In genomic region chr13:30679483-30680330, GRCh38 we compare ENCODE assay signal across 8 cellular contexts. TPM values are rescaled to one million over a fixed set of nuclear protein-coding genes. Genes with fewer than 3 reads are reported as not detected.
DNase-seq lines count a peak whose midpoint lies in the region; ATAC-seq and TF ChIP-seq lines count a peak whose summit lies in the region.

No MANE protein-coding gene starts in this region.

- H4K20me1 ChIP-seq in Loucy (ENCODE audit: insufficient read depth, low read length, poor library complexity, severe bottlenecking): no peaks in the 10 kb centered on the region

- H3K4me2 ChIP-seq in Loucy (ENCODE audit: low read depth, low read length, poor library complexity, severe bottlenecking): no peak overlapping the region

- TF ChIP-seq POLR2A in esophagus squamous epithelium (IDR thresholded peaks at IDR 0.05): no peak

- no peaks in the 10 kb centered on the region for H3K79me2 ChIP-seq in Loucy (ENCODE audit: insufficient read depth, low read length)

- H3K36me3 ChIP-seq in Loucy (ENCODE audit: insufficient read depth, low read length) (no peaks in the 10 kb centered on the region), WERI-Rb-1 (no peaks in the 10 kb centered on the region), esophagus squamous epithelium (no peaks in the 10 kb centered on the region), neutrophil (no peaks in the 10 kb centered on the region)

- H3K9me3 ChIP-seq in Loucy (ENCODE audit: insufficient read depth, low read depth, low read length) (no peaks in the 10 kb centered on the region), WERI-Rb-1 (ENCODE audit: severe bottlenecking) (no peaks in the 10 kb centered on the region), esophagus squamous epithelium (no peaks in the 10 kb centered on the region), neutrophil (no peaks in the 10 kb centered on the region)

- H3K4me1 ChIP-seq in Loucy (ENCODE audit: insufficient read depth, low read length, poor library complexity, severe bottlenecking) (peaks cover 12% of the 10 kb centered on the region), esophagus squamous epithelium (no peaks in the 10 kb centered on the region), neutrophil (ENCODE audit: control insufficient read depth in 1 of 2, insufficient read depth in 1 of 2, low read depth in 1 of 2, low read length in 1 of 2) (peaks cover 15 to 32% of the 10 kb centered on the region in 2 experiments)

- no peak overlapping the region for H3K4me3 ChIP-seq in Loucy (ENCODE audit: low read length, poor library complexity, severe bottlenecking)
- H3K4me3 ChIP-seq in WERI-Rb-1 (ENCODE audit: low read depth, low read length): no peak overlapping the region
- no peak overlapping the region for H3K4me3 ChIP-seq in esophagus squamous epithelium
- no peak overlapping the region for H3K4me3 ChIP-seq in neutrophil (ENCODE audit: low read depth in 1 of 2, low read length in 1 of 2)

- H3K27me3 ChIP-seq in Loucy (ENCODE audit: insufficient read depth, low read length, poor library complexity, severe bottlenecking): no peaks in the 10 kb centered on the region
- H3K27me3 ChIP-seq in WERI-Rb-1 (ENCODE audit: insufficient read depth, low read depth, severe bottlenecking): no peaks in the 10 kb centered on the region
- H3K27me3 ChIP-seq in esophagus squamous epithelium: no peaks in the 10 kb centered on the region
- no peaks in the 10 kb centered on the region for H3K27me3 ChIP-seq in neutrophil

- H3K27ac ChIP-seq in WERI-Rb-1 (no peak overlapping the region), esophagus squamous epithelium (no peak overlapping the region), neutrophil (no peak overlapping the region)

- TF ChIP-seq CTCF in AG09319 (IDR thresholded peaks at IDR 0.05; ENCODE audit: low read depth, low read length): peak; percentile 63
- peak; percentile 83 for TF ChIP-seq CTCF in Loucy (conservative IDR thresholded peaks at IDR 0.05; ENCODE audit: low read length)
- peak; percentile 50; the same call in 1 of the 2 replicates for TF ChIP-seq CTCF in WERI-Rb-1 (IDR thresholded peaks at IDR 0.05; ENCODE audit: low read depth, low read length)
- peak in 5 of 6 experiments; percentile 36 to 63 (median 50) for TF ChIP-seq CTCF in esophagus squamous epithelium (IDR thresholded peaks at IDR 0.05)
- peak; percentile 69 for TF ChIP-seq CTCF in neutrophil (IDR thresholded peaks at IDR 0.05)

- 26 to 38% methylated on average over 9 of the region's 9 CpGs for WGBS in esophagus squamous epithelium, 2 donors

- no peaks in the 10 kb centered on the region for H3F3A ChIP-seq in Loucy (ENCODE audit: low read depth)

- H3K9ac ChIP-seq in Loucy (ENCODE audit: low read depth, low read length, poor library complexity, severe bottlenecking): no peak overlapping the region

- no peak overlapping the region; the same call in 1 of the 2 replicates for H2AFZ ChIP-seq in Loucy (ENCODE audit: low read length)

- ATAC-seq in GM18861 (IDR thresholded peaks at IDR 0.05; ENCODE audit: unreplicated experiment) (peak; percentile 68), HG03039 (IDR thresholded peaks at IDR 0.05; ENCODE audit: unreplicated experiment) (no peak), GM21825 (IDR thresholded peaks at IDR 0.05; ENCODE audit: unreplicated experiment) (no peak)

- no peaks in the 10 kb centered on the region for H3K9me2 ChIP-seq in Loucy (replicated peaks; ENCODE audit: low read depth, low read length)

- intact Hi-C loops in esophagus squamous epithelium (cut with DNase I): loop anchor here (10.0 kb wide), 1 partner anchor 125 kb away; no protein-coding TSS in a partner anchor

- peak; percentile 5 for DNase-seq in AG09319 (ENCODE audit: extremely low read depth, low read depth)
- DNase-seq in WERI-Rb-1: peak; percentile 11
- no peak for DNase-seq in esophagus squamous epithelium (lab: John Stamatoyannopoulos, UW)

RNA-seq across cellular contexts. Expression of gene ALOX5AP, which starts 55.6 kb away (rescaled TPM):
- 10 to 100 TPM in 2 of 4 donors, 1 to 10 TPM in 2; 4.7 to 21.5 (median 12.7) TPM for total RNA-seq in esophagus squamous epithelium
